In the genomic region with DNA sequence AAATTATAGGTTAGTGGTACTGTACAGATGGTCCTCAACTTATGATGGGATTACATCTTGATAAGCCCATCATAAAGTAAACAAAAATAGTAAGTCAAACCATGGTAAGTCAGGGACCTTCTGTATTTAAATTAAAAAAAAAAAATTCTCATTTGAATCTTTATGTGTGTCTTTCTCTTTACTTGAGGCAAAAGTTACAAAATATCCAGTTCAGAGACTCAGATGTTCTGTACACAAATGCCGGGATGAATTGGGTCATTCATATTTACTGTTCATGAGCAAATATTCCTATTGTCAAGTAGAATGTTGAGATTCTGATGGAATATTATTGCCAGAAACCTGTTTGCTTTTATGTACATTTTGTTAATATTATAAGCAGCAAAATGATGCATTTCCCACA, we compare ENCODE assay signal across 21 cellular contexts. TPM values are rescaled to one million over a fixed set of nuclear protein-coding genes. Genes with fewer than 3 reads are reported as not detected.
A peak's percentile ranks its signal among the peaks of the same experiment; 100 is the strongest.
DNase-seq lines count a peak whose midpoint lies in the region; ATAC-seq and TF ChIP-seq lines count a peak whose summit lies in the region.
"Had no signal": no experiment of that assay in that cellular context is flagged by ENCODE, and none has a peak within 500 bp of the region (broad histone marks: within the 10 kb centered on the region; RNA-seq: fewer than 3 reads in every experiment).

No MANE protein-coding gene starts in this region.

- peaks cover 20% of the 10 kb centered on the region for H3K4me1 Mint-ChIP-seq in neural progenitor cell

- H3K9me1 ChIP-seq in IMR-90 (ENCODE audit: insufficient read depth, low read length): peaks cover 8% of the 10 kb centered on the region

- CTCF ChIA-PET in IMR-90 (lab: Yijun Ruan, JAX): no interaction called here

- H3K9me3 ChIP-seq in IMR-90 (ENCODE audit: control insufficient read depth, insufficient read depth, low read length) (no peaks in the 10 kb centered on the region), neural progenitor cell (ENCODE audit: low read depth) (no peaks in the 10 kb centered on the region), testis (no peaks in the 10 kb centered on the region)
- H3K9me3 ChIP-seq: BLaER1 treated with 17β-estradiol and CSF1 and Interleukin-3, amounts not matched to agents 10 nM and 100 nM; SK-N-SH had no signal

- H3K27ac Mint-ChIP-seq in neural progenitor cell: no peak overlapping the region
- H3K27ac Mint-ChIP-seq: CD4-positive, alpha-beta T cell had no signal

- H2BK5ac ChIP-seq in IMR-90 (ENCODE audit: low read depth, low read length, poor library complexity, severe bottlenecking): no peak overlapping the region

- ATAC-seq in IMR-90 (ENCODE audit: low read depth): no peak
- no peak for ATAC-seq in GM18519 (IDR thresholded peaks at IDR 0.05; ENCODE audit: low FRiP score, unreplicated experiment)
- ATAC-seq: PC-3 had no signal

- H3K36me3 ChIP-seq in IMR-90 (ENCODE audit: control insufficient read depth, insufficient read depth, low read length): peaks cover 3% of the 10 kb centered on the region; the same call in 1 of the 2 replicates
- no peaks in the 10 kb centered on the region for H3K36me3 ChIP-seq in neural progenitor cell
- H3K36me3 ChIP-seq in testis (ENCODE audit: low read depth, missing control alignments): no peaks in the 10 kb centered on the region
- H3K36me3 ChIP-seq: BLaER1 treated with 17β-estradiol and CSF1 and Interleukin-3, amounts not matched to agents 10 nM and 100 nM had no signal

- no peak overlapping the region for H3K56ac ChIP-seq in IMR-90 (ENCODE audit: extremely low read depth, insufficient read depth, low read length)

- peaks cover 15% of the 10 kb centered on the region for H3K36me3 Mint-ChIP-seq in neural progenitor cell

- TF ChIP-seq POLR2A in IMR-90 (IDR thresholded peaks at IDR 0.05; ENCODE audit: low read depth, low read length) (no peak), testis (IDR thresholded peaks at IDR 0.05) (no peak)

- H3K4me3 ChIP-seq in IMR-90 (ENCODE audit: insufficient read depth, low read depth, low read length): no peak overlapping the region
- no peak overlapping the region for H3K4me3 ChIP-seq in coronary artery
- H3K4me3 ChIP-seq in neural progenitor cell: no peak overlapping the region
- no peak overlapping the region for H3K4me3 ChIP-seq in testis
- H3K4me3 ChIP-seq: BLaER1 treated with 17β-estradiol and CSF1 and Interleukin-3, amounts not matched to agents 10 nM and 100 nM; GM23248 had no signal

- 0 out of 2 replicates have a peak overlapping the region, but pooled peaks have one; percentile 33 for H3K18ac ChIP-seq in IMR-90 (ENCODE audit: low read depth, low read length)

- H4K8ac ChIP-seq in IMR-90 (ENCODE audit: low read depth in 2 of 2, low read length in 2 of 2): no peak overlapping the region

- TF ChIP-seq CTCF in IMR-90 (conservative IDR thresholded peaks at IDR 0.05; ENCODE audit: low read depth, low read length): no peak
- TF ChIP-seq CTCF in coronary artery (IDR thresholded peaks at IDR 0.05): no peak
- TF ChIP-seq CTCF in neural progenitor cell (IDR thresholded peaks at IDR 0.05): no peak
- TF ChIP-seq CTCF in testis (IDR thresholded peaks at IDR 0.05): no peak

- H3K79me2 ChIP-seq in neural progenitor cell (ENCODE audit: low read depth): peaks cover 96% of the 10 kb centered on the region

- H3K4me2 ChIP-seq in IMR-90 (ENCODE audit: low read depth, low read length): no peak overlapping the region
- peak overlapping the region; percentile 54 for H3K4me2 ChIP-seq in neural progenitor cell
- H3K4me2 ChIP-seq: BLaER1 treated with 17β-estradiol and CSF1 and Interleukin-3, amounts not matched to agents 10 nM and 100 nM; SK-N-SH had no signal

- H2AFZ ChIP-seq in IMR-90 (replicated peaks; ENCODE audit: low read length, poor library complexity) (no peak overlapping the region), neural progenitor cell (replicated peaks) (no peak overlapping the region)
- H2AFZ ChIP-seq: GM23248 had no signal

- H2BK15ac ChIP-seq in IMR-90 (ENCODE audit: low read depth, low read length): no peak overlapping the region

- H3K27me3 ChIP-seq in IMR-90 (ENCODE audit: control insufficient read depth, insufficient read depth, low read length): no peaks in the 10 kb centered on the region
- H3K27me3 ChIP-seq in neural progenitor cell: no peaks in the 10 kb centered on the region
- no peaks in the 10 kb centered on the region for H3K27me3 ChIP-seq in testis
- H3K27me3 ChIP-seq: BLaER1 treated with 17β-estradiol and CSF1 and Interleukin-3, amounts not matched to agents 10 nM and 100 nM had no signal

- no peak overlapping the region for H4K91ac ChIP-seq in IMR-90 (ENCODE audit: insufficient read depth, low read depth, low read length)

- no peak overlapping the region for H2AK5ac ChIP-seq in IMR-90 (ENCODE audit: low read depth, low read length)

- no peaks in the 10 kb centered on the region for H3F3A ChIP-seq in neural progenitor cell (ENCODE audit: low read depth)

- H3K9ac ChIP-seq in IMR-90 (ENCODE audit: low read depth, low read length) (no peak overlapping the region), neural progenitor cell (no peak overlapping the region)
- H3K9ac ChIP-seq: BLaER1 treated with 17β-estradiol and CSF1 and Interleukin-3, amounts not matched to agents 10 nM and 100 nM; GM23248; SK-N-SH had no signal

- dilution Hi-C loops in IMR-90 (cut with HindIII; ENCODE audit: low sequenced_read_pairs, unreplicated experiment): no loop called here

- no TSS peak for BruUV-seq in IMR-90 (replicated peaks; lab: Mats Ljungman, UMichigan)

- peaks cover 21 to 81% of the 10 kb centered on the region in 2 experiments for H3K79me1 ChIP-seq in IMR-90 (ENCODE audit: low read depth in 1 of 2, low read length in 2 of 2)

- intact Hi-C loops in IMR-90 (cut with micrococcal nuclease): no loop called here
- intact Hi-C loops in testis (cut with DNase I; ENCODE audit: low total_unique reads): no loop called here

- in situ Hi-C loops in IMR-90 (cut with MboI; ENCODE audit: low sequenced_read_pairs): no loop called here

- H3K9me3 Mint-ChIP-seq in neural progenitor cell: no peaks in the 10 kb centered on the region
- H3K9me3 Mint-ChIP-seq: CD4-positive, alpha-beta T cell had no signal

- TF ChIP-seq RAD21 in IMR-90 (IDR thresholded peaks at IDR 0.05; ENCODE audit: low read length): no peak

- no peak overlapping the region for H2AK9ac ChIP-seq in IMR-90 (replicated peaks; ENCODE audit: low read depth, low read length, poor library complexity)

- POLR2A ChIA-PET in IMR-90 (lab: Charles Lee; ENCODE audit: unreplicated experiment): no interaction called here

- H3K27ac ChIP-seq in IMR-90 (ENCODE audit: insufficient read depth, low read length): no peak overlapping the region
- peak overlapping the region; percentile 37 to 67 for H3K27ac ChIP-seq in coronary artery
- H3K27ac ChIP-seq in neural progenitor cell: no peak overlapping the region
- peak overlapping the region; percentile 38 to 63 for H3K27ac ChIP-seq in testis
- H3K27ac ChIP-seq: BLaER1 treated with 17β-estradiol and CSF1 and Interleukin-3, amounts not matched to agents 10 nM and 100 nM; GM23248 had no signal

- no peak overlapping the region for H2BK20ac ChIP-seq in IMR-90 (ENCODE audit: low read depth, low read length)

- no peaks in the 10 kb centered on the region for H3K27me3 Mint-ChIP-seq in neural progenitor cell (ENCODE audit: insufficient read depth, low read depth)
- H3K27me3 Mint-ChIP-seq: CD4-positive, alpha-beta T cell had no signal

- H3K23ac ChIP-seq in IMR-90 (ENCODE audit: low read depth, low read length): no peak overlapping the region

- H2BK120ac ChIP-seq in IMR-90 (ENCODE audit: low read depth, low read length): no peak overlapping the region

- H3K14ac ChIP-seq in IMR-90 (replicated peaks; ENCODE audit: low read depth, low read length): no peak overlapping the region

- no peak overlapping the region for H3K4me3 Mint-ChIP-seq in neural progenitor cell
- H3K4me3 Mint-ChIP-seq: CD4-positive, alpha-beta T cell had no signal

- H4K20me1 ChIP-seq in IMR-90 (ENCODE audit: insufficient read depth, low read length) (peaks cover 15% of the 10 kb centered on the region), neural progenitor cell (ENCODE audit: low read depth) (peaks cover 22% of the 10 kb centered on the region)

- WGBS in IMR-90 (ENCODE audit: extremely low coverage in 2 of 2, insufficient read length in 1 of 2), 2 experiments: no CpG with 5 or more reads among the region's 1 CpG
- WGBS in testis, 2 donors: 38 to 42% methylated on average over 1 of the region's 1 CpG

- DNase-seq in IMR-90 (no peak), coronary artery (ENCODE audit: low spot score) (no peak), neural progenitor cell (ENCODE audit: low spot score) (no peak), testis (no peak), NCI-H1436 treated with DMSO at 0.1 percent for 48 hours (lab: John Stamatoyannopoulos, UW) (no peak), hippocampal formation (lab: John Stamatoyannopoulos, UW) (no peak)
- DNase-seq: CD4-positive, alpha-beta T cell; GM23248; HCEC 1CT; Karpas-422; NCI-H1092 treated with DMSO at 0.1 percent for 48 hours; NCI-H146; NCI-H1930; NCI-H2107; NCI-H524; NCI-H748 treated with DMSO at 0.1 percent for 48 hours; NK-92 treated with Interleukin-12 subunit alpha and Interleukin-12 subunit beta, amount 100 ng/mL, for 24 hours; PC-3; SK-N-SH had no signal

- H3K4me1 ChIP-seq in IMR-90 (ENCODE audit: control insufficient read depth, insufficient read depth, low read length) (peaks cover 22% of the 10 kb centered on the region), neural progenitor cell (peaks cover 30% of the 10 kb centered on the region), testis (peaks cover 41% of the 10 kb centered on the region)

- no peak overlapping the region for H3K4ac ChIP-seq in IMR-90 (ENCODE audit: low read depth, low read length)

- no peak overlapping the region; the same call in 1 of the 2 replicates for H4K5ac ChIP-seq in IMR-90 (ENCODE audit: low read depth, low read length)

TF ChIP-seq in IMR-90, 13 proteins besides CTCF, POLR2A, EP300 and RAD21 (continues in another document):
- no peak for TF ChIP-seq RCOR1 (IDR thresholded peaks at IDR 0.05; ENCODE audit: insufficient replicate concordance, low read length)
- TF ChIP-seq MAFK (IDR thresholded peaks at IDR 0.05; ENCODE audit: low read depth, low read length): no peak
- TF ChIP-seq CHD1 (IDR thresholded peaks at IDR 0.05; ENCODE audit: low read depth, low read length): no peak
- TF ChIP-seq FOS (IDR thresholded peaks at IDR 0.05; ENCODE audit: low read depth, low read length): no peak
- no peak for TF ChIP-seq RFX5 (IDR thresholded peaks at IDR 0.05; ENCODE audit: low read depth, low read length)

RNA-seq across cellular contexts. Expression of a gene that starts 13.4 kb away (rescaled TPM):
- total RNA-seq in IMR-90 (2012; rRNA removed) (74.2 and 76.9 TPM in 2 replicates), neural progenitor cell (ENCODE audit: low replicate concordance) (36.0 and 45.4 TPM in 2 replicates), testis (100 to 1,000 TPM; 102 to 121 TPM)
- polyA plus RNA-seq in IMR-90 (2012; rRNA removed) (12.7 and 14.5 TPM in 2 replicates), testis (ENCODE audit: insufficient read depth, low read depth, low replicate concordance) (18.3 TPM)
- 3.5 and 4.2 TPM in 2 replicates for polyA plus RNA-seq in IMR-90 (2012; cell fraction: cytosol; rRNA removed)
- 4.6 and 15.0 TPM in 2 replicates for polyA plus RNA-seq in IMR-90 (2012; cell fraction: nucleus; rRNA removed; ENCODE audit: low replicate concordance)

Comparison
In these comparisons a context has a peak if more than half of its experiments do, and no peak if none do; other contexts are left out.
1. H3K27ac ChIP-seq: peak in coronary artery (2 of 2) and testis (2 of 2); none in IMR-90 (single experiment) and neural progenitor cell (single experiment).